Comparison of ENCODE assay signal across 20 cellular contexts in genomic region chr1:4605158-4605557, GRCh38. TPM values are rescaled to one million over a fixed set of nuclear protein-coding genes. Genes with fewer than 3 reads are reported as not detected.
DNase-seq lines count a peak whose midpoint lies in the region; ATAC-seq and TF ChIP-seq lines count a peak whose summit lies in the region.
"Had no signal": no experiment of that assay in that cellular context is flagged by ENCODE, and none has a peak within 500 bp of the region (broad histone marks: within the 10 kb centered on the region; RNA-seq: fewer than 3 reads in every experiment).

No MANE protein-coding gene starts in this region.

- H2BK15ac ChIP-seq in neuronal stem cell (ENCODE audit: low read length): no peak overlapping the region

- H3K14ac ChIP-seq in neuronal stem cell (ENCODE audit: low read length): no peak overlapping the region

- no peak overlapping the region for H2BK5ac ChIP-seq in neuronal stem cell (ENCODE audit: low read length)

- H3K36me3 ChIP-seq in endodermal cell (ENCODE audit: control insufficient read depth, insufficient read depth, low read length) (no peaks in the 10 kb centered on the region), neuronal stem cell (replicated peaks in 1 of 2; ENCODE audit: control insufficient read depth in 2 of 2, insufficient read depth in 2 of 2, low read length in 2 of 2) (no peaks in the 10 kb centered on the region), thyroid gland (no peaks in the 10 kb centered on the region)
- H3K36me3 ChIP-seq: HAP-1 had no signal

- H3K4me3 ChIP-seq in endodermal cell (ENCODE audit: low read length): no peak overlapping the region
- H3K4me3 ChIP-seq in neuronal stem cell (ENCODE audit: low read length in 2 of 2): no peak overlapping the region
- no peak overlapping the region for H3K4me3 ChIP-seq in thyroid gland (replicated peaks in 1 of 3)
- H3K4me3 ChIP-seq: GM23248, HAP-1 had no signal

- H3K4me2 ChIP-seq in neuronal stem cell (ENCODE audit: insufficient read depth, low read length, poor library complexity, severe bottlenecking): no peak overlapping the region
- H3K4me2 ChIP-seq: SK-N-SH had no signal

- intact Hi-C loops in thyroid gland (cut with DNase I): no loop called here

- no peak overlapping the region for H2BK120ac ChIP-seq in neuronal stem cell (ENCODE audit: low read depth, low read length)

- H3K79me1 ChIP-seq in neuronal stem cell (ENCODE audit: low read depth, low read length): no peaks in the 10 kb centered on the region

- 74 to 85% methylated on average over 5 to 6 of the region's 6 CpGs for WGBS in endodermal cell (ENCODE audit: insufficient coverage in 1 of 2, insufficient read length in 1 of 2), 2 experiments
- no CpG with 5 or more reads among the region's 6 CpGs for WGBS in neuronal stem cell (ENCODE audit: extremely low coverage in 2 of 2, insufficient read length in 2 of 2, insufficient replicate concordance in 1 of 2), 2 donors
- 16 to 22% methylated on average over 6 of the region's 6 CpGs for WGBS in thyroid gland, 2 donors

- H2AK5ac ChIP-seq in neuronal stem cell (ENCODE audit: low read depth, low read length): no peak overlapping the region

- no peak overlapping the region for H4K91ac ChIP-seq in neuronal stem cell (ENCODE audit: low read depth, low read length, poor library complexity)

- no peak for TF ChIP-seq POLR2A in thyroid gland (IDR thresholded peaks at IDR 0.05)

- no peak overlapping the region for H4K8ac ChIP-seq in neuronal stem cell (ENCODE audit: low read depth, low read length)

- no peak overlapping the region for H2BK12ac ChIP-seq in neuronal stem cell (ENCODE audit: low read length)

- peaks cover 13% of the 10 kb centered on the region for H3K9me3 ChIP-seq in endodermal cell (ENCODE audit: control insufficient read depth, low read length)
- peaks cover 0 to 3% of the 10 kb centered on the region in 2 donors for H3K9me3 ChIP-seq in neuronal stem cell (replicated peaks in 1 of 2; ENCODE audit: control insufficient read depth in 2 of 2, insufficient read depth in 1 of 2, low read depth in 1 of 2, low read length in 2 of 2)
- H3K9me3 ChIP-seq in thyroid gland: no peaks in the 10 kb centered on the region
- H3K9me3 ChIP-seq: HAP-1, SK-N-SH had no signal

- TF ChIP-seq RAD21 in Ishikawa (IDR thresholded peaks at IDR 0.05; ENCODE audit: low read depth): no peak

- no peak overlapping the region for H3K27ac Mint-ChIP-seq in endodermal cell

- H3K4me3 Mint-ChIP-seq in endodermal cell: no peak overlapping the region

- DNase-seq in endodermal cell: peak; percentile 20
- no peak for DNase-seq in neuronal stem cell (ENCODE audit: low spot score)
- peak; percentile 90 to 92 for DNase-seq in thyroid gland
- DNase-seq in globus pallidus (ENCODE audit: low spot score): no peak
- no peak for DNase-seq in activated CD8-positive, alpha-beta memory T cell treated with anti-CD3 and anti-CD28 coated beads, Interleukin-2, amount 50 U/mL, for 4 hours
- DNase-seq: ACHN, C1 segment of cervical spinal cord, DND-41, GM23248, KBM-7, NCI-H1417, NCI-H2107, NCI-H226, NCI-H524, NCI-H82, SHP77 treated with DMSO at 0.1 percent for 48 hours, SK-N-SH had no signal

- H3K4me1 ChIP-seq in endodermal cell (ENCODE audit: control insufficient read depth, insufficient read depth, low read length) (peaks cover 4% of the 10 kb centered on the region), neuronal stem cell (ENCODE audit: control insufficient read depth in 2 of 2, insufficient read depth in 1 of 2, low read depth in 1 of 2, low read length in 2 of 2) (peaks cover 0 to 12% of the 10 kb centered on the region in 2 donors), thyroid gland (peaks cover 33 to 46% of the 10 kb centered on the region in 2 donors)
- H3K4me1 ChIP-seq: HAP-1 had no signal

- H3K9ac ChIP-seq in endodermal cell (ENCODE audit: extremely low read depth, low read length, poor library complexity, severe bottlenecking): no peak overlapping the region
- H3K9ac ChIP-seq in neuronal stem cell (ENCODE audit: low read depth, low read length, poor library complexity): no peak overlapping the region
- H3K9ac ChIP-seq: GM23248, SK-N-SH had no signal

- no peak for ATAC-seq in HG02938 (IDR thresholded peaks at IDR 0.05; ENCODE audit: unreplicated experiment)

- H3K9me3 Mint-ChIP-seq in endodermal cell: peaks cover 11% of the 10 kb centered on the region

- H3K27me3 ChIP-seq in endodermal cell (ENCODE audit: control insufficient read depth, insufficient read depth, low read length, poor library complexity, severe bottlenecking) (no peaks in the 10 kb centered on the region), neuronal stem cell (ENCODE audit: control insufficient read depth in 3 of 3, insufficient read depth in 3 of 3, low read depth in 1 of 3, low read length in 3 of 3) (peaks cover 0 to 15% (median 0%) of the 10 kb centered on the region in 3 experiments), thyroid gland (no peaks in the 10 kb centered on the region)

- peaks cover 11% of the 10 kb centered on the region for H3K4me1 Mint-ChIP-seq in endodermal cell

- H3K4ac ChIP-seq in neuronal stem cell (ENCODE audit: low read length): no peak overlapping the region

- H3K27ac ChIP-seq in endodermal cell (ENCODE audit: low read depth, low read length) (no peak overlapping the region), neuronal stem cell (replicated peaks; ENCODE audit: low read length) (no peak overlapping the region), thyroid gland (peak overlapping the region; percentile 46 to 86 (median 54))
- H3K27ac ChIP-seq: GM23248 had no signal

- peak; percentile 65 for TF ChIP-seq EP300 in Ishikawa (IDR thresholded peaks at IDR 0.05; ENCODE audit: borderline replicate concordance)

- no peak for TF ChIP-seq CTCF in endodermal cell (conservative IDR thresholded peaks at IDR 0.05)
- TF ChIP-seq CTCF in thyroid gland (IDR thresholded peaks at IDR 0.05): no peak

- no peaks in the 10 kb centered on the region for H3K36me3 Mint-ChIP-seq in endodermal cell (ENCODE audit: low read depth)

- peaks cover 16% of the 10 kb centered on the region for H3K27me3 Mint-ChIP-seq in endodermal cell (ENCODE audit: insufficient read depth)

- no peak overlapping the region for H2AFZ ChIP-seq in neuronal stem cell (ENCODE audit: low read length)
- H2AFZ ChIP-seq: GM23248 had no signal

- H3K23ac ChIP-seq in neuronal stem cell (ENCODE audit: low read depth, low read length, poor library complexity): no peak overlapping the region

- H3K18ac ChIP-seq in neuronal stem cell (ENCODE audit: low read length): peak overlapping the region; percentile 50

TF ChIP-seq in Ishikawa, 13 proteins besides CTCF, POLR2A, EP300 and RAD21:
- 0 out of 2 replicates have a peak, but pooled peaks have one; percentile 47 for TF ChIP-seq TCF12 (IDR thresholded peaks at IDR 0.05; ENCODE audit: low read depth)
- no peak for TF ChIP-seq MAX (IDR thresholded peaks at IDR 0.05)
- no peak for TF ChIP-seq CREB1 (IDR thresholded peaks at IDR 0.05; ENCODE audit: low read depth)
- no peak for TF ChIP-seq USF1 (IDR thresholded peaks at IDR 0.05)
- TF ChIP-seq TEAD4 (IDR thresholded peaks at IDR 0.05): peak; percentile 79
- TF ChIP-seq CEBPB (IDR thresholded peaks at IDR 0.05): no peak
- TF ChIP-seq NFIC (IDR thresholded peaks at IDR 0.05): peak; percentile 79
- no peak for TF ChIP-seq TAF1 (IDR thresholded peaks at IDR 0.05; ENCODE audit: low read depth)
- no peak for TF ChIP-seq YY1 (IDR thresholded peaks at IDR 0.05; ENCODE audit: low read depth)
- no peak for TF ChIP-seq ZBTB7A (IDR thresholded peaks at IDR 0.05; ENCODE audit: low read depth)
- no peak for TF ChIP-seq REST (IDR thresholded peaks at IDR 0.05; ENCODE audit: low read depth)
- TF ChIP-seq FOXM1 (IDR thresholded peaks at IDR 0.05; ENCODE audit: borderline replicate concordance, low read depth): no peak; the same call in 1 of the 2 replicates
- TF ChIP-seq EGR1 (IDR thresholded peaks at IDR 0.05): no peak
TF ChIP-seq in Ishikawa: peak in this region for 3.

RNA-seq across cellular contexts. Expression of gene AJAP1, which starts 49.3 kb away (rescaled TPM):
- 10 to 100 TPM; 19.4 to 22.1 TPM for total RNA-seq in endodermal cell
- 5.5 TPM for polyA plus RNA-seq in endodermal cell (2013, experiment 1 of 2)
- polyA plus RNA-seq in endodermal cell (2013, experiment 2 of 2): 6.1 TPM
- 0.32 TPM for polyA plus RNA-seq in neuronal stem cell (2013, experiment 1 of 2)
- polyA plus RNA-seq in neuronal stem cell (2013, experiment 2 of 2): 0.42 TPM
- 1 to 10 TPM in 2 of 4 donors, under 1 TPM in 2; 0.22 to 1.6 (median 0.81) TPM for total RNA-seq in thyroid gland
- polyA plus RNA-seq: SK-N-SH had no signal

Comparison
In these comparisons a context has a peak if more than half of its experiments do, and no peak if none do; other contexts are left out.
1. DNase-seq: peak in endodermal cell (single experiment) and thyroid gland (2 of 2); none in neuronal stem cell (single experiment), globus pallidus (single experiment) and activated CD8-positive, alpha-beta memory T cell treated with anti-CD3 and anti-CD28 coated beads, Interleukin-2, amount 50 U/mL, for 4 hours (single experiment).
2. H3K27ac ChIP-seq: peak in thyroid gland (3 of 3); none in endodermal cell (single experiment) and neuronal stem cell (single experiment).
3. RNA of gene AJAP1, which starts 49.3 kb away (total RNA-seq): 19.4 to 22.1 TPM in endodermal cell; 0.22 to 1.6 TPM in thyroid gland; every median in the first group is over 4 times any median in the second.